ENCODE assay signal across 1 cellular context in genomic region chr10:102775201-102775972, GRCh38.
TF ChIP-seq lines count a peak whose summit lies in the region.

No MANE protein-coding gene starts in this region.

TF ChIP-seq in GM23338, 12 proteins besides CTCF, POLR2A, EP300 and RAD21 (continued from another document):
- no peak for TF ChIP-seq ZNF462 (CRISPR knock-in tag; IDR thresholded peaks at IDR 0.05)
- no peak for TF ChIP-seq JUNB (IDR thresholded peaks at IDR 0.05; ENCODE audit: unreplicated experiment)
- no peak for TF ChIP-seq STAT1 (IDR thresholded peaks at IDR 0.05; ENCODE audit: unreplicated experiment)
- TF ChIP-seq ZNF331 (CRISPR knock-in tag; IDR thresholded peaks at IDR 0.05; ENCODE audit: low read depth) = no peak
- TF ChIP-seq ZNF114 (CRISPR knock-in tag; IDR thresholded peaks at IDR 0.05) = no peak
- TF ChIP-seq REST (IDR thresholded peaks at IDR 0.05; ENCODE audit: unreplicated experiment) = no peak
- no peak for TF ChIP-seq EZH2 (IDR thresholded peaks at IDR 0.05; ENCODE audit: low read depth, unreplicated experiment)
- no peak for TF ChIP-seq CREB1 (CRISPR knock-in tag; IDR thresholded peaks at IDR 0.05; ENCODE audit: low read depth)
- no peak for TF ChIP-seq EZH2phosphoT487 (IDR thresholded peaks at IDR 0.05; ENCODE audit: unreplicated experiment)
- TF ChIP-seq ETS1 (IDR thresholded peaks at IDR 0.05) = no peak
- TF ChIP-seq NANOG (IDR thresholded peaks at IDR 0.05; ENCODE audit: borderline replicate concordance) = no peak
